In the genomic region with DNA sequence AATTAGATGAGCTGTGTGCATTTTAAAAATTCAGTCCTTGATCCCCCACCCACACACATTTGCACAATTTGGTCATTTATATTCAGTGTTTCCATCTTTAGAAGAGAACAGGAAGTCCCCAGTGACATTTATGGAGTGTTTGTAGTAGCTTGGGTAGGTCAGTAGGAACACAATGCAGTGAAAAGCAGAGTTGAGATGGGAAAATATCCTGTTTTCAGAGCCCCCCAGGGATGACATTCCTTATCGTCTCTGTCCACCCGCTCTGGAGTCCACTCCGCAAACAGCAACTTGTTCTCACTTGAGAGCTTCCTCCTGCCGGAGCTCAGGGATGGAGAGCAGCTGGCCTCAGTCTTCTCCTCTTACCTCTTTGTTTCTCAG, we compare ENCODE assay signal across 9 cellular contexts.
DNase-seq lines count a peak whose midpoint lies in the region; ATAC-seq and TF ChIP-seq lines count a peak whose summit lies in the region.
"Had no signal": no experiment of that assay in that cellular context is flagged by ENCODE, and none has a peak within 500 bp of the region (broad histone marks: within the 10 kb centered on the region; RNA-seq: fewer than 3 reads in every experiment).

No MANE protein-coding gene starts in this region.

- peaks cover 52 to 90% of the 10 kb centered on the region in 2 donors for H3K4me1 ChIP-seq in left lung
- H3K4me1 ChIP-seq in thyroid gland: peaks cover 55 to 71% of the 10 kb centered on the region in 2 donors

- no peak for DNase-seq in activated CD4-positive, alpha-beta T cell treated with anti-CD3 and anti-CD28 coated beads for 36 hours
- DNase-seq in activated CD4-positive, alpha-beta T cell treated with anti-CD3 and anti-CD28 coated beads for 48 hours: no peak
- no peak for DNase-seq in activated naive CD8-positive, alpha-beta T cell treated with anti-CD3 and anti-CD28 coated beads, Interleukin-2, amount 50 U/mL, for 24 hours
- no peak for DNase-seq in left lung
- no peak for DNase-seq in thyroid gland
- DNase-seq in NCI-H2107 treated with DMSO at 0.1 percent for 48 hours (lab: John Stamatoyannopoulos, UW; ENCODE audit: unreplicated experiment): no peak
- DNase-seq: NCI-H524 had no signal

- no peaks in the 10 kb centered on the region for H3K9me3 ChIP-seq in left lung
- no peaks in the 10 kb centered on the region for H3K9me3 ChIP-seq in thyroid gland

- intact Hi-C loops in activated CD4-positive, alpha-beta T cell treated with anti-CD3 and anti-CD28 coated beads for 36 hours (cut with DNase I, micrococcal nuclease): loop anchor here (1.0 to 10.0 kb wide), 6 partner anchors 13 to 484 kb away; a partner anchor contains a TSS
- intact Hi-C loops in left lung (cut with DNase I) (no loop called here), thyroid gland (cut with DNase I) (no loop called here)

- H3K4me3 Mint-ChIP-seq in activated CD4-positive, alpha-beta T cell treated with anti-CD3 and anti-CD28 coated beads for 36 hours: peak overlapping the region; percentile 70
- H3K4me3 Mint-ChIP-seq in activated naive CD8-positive, alpha-beta T cell treated with anti-CD3 and anti-CD28 coated beads, Interleukin-2, amount 50 U/mL, for 24 hours: peak overlapping the region; percentile 59

- H3K27me3 ChIP-seq in left lung: no peaks in the 10 kb centered on the region
- no peaks in the 10 kb centered on the region for H3K27me3 ChIP-seq in thyroid gland

- H3K27ac Mint-ChIP-seq in activated CD4-positive, alpha-beta T cell treated with anti-CD3 and anti-CD28 coated beads for 36 hours: peak overlapping the region; percentile 86
- peak overlapping the region; percentile 91 for H3K27ac Mint-ChIP-seq in activated naive CD8-positive, alpha-beta T cell treated with anti-CD3 and anti-CD28 coated beads, Interleukin-2, amount 50 U/mL, for 24 hours

- TF ChIP-seq POLR2A in thyroid gland (IDR thresholded peaks at IDR 0.05): no peak

- no peaks in the 10 kb centered on the region for H3K9me3 Mint-ChIP-seq in activated CD4-positive, alpha-beta T cell treated with anti-CD3 and anti-CD28 coated beads for 36 hours (ENCODE audit: low read depth)
- peaks cover 9% of the 10 kb centered on the region for H3K9me3 Mint-ChIP-seq in activated naive CD8-positive, alpha-beta T cell treated with anti-CD3 and anti-CD28 coated beads, Interleukin-2, amount 50 U/mL, for 24 hours

- CTCF ChIA-PET in activated CD4-positive, alpha-beta T cell treated with anti-CD3 and anti-CD28 coated beads for 36 hours (lab: Charles Lee): interaction anchor here (0.6 to 3.1 kb wide), 16 partner anchors 9 to 143 kb away, joined by 3 to 21 read pairs (median 4); no protein-coding TSS in a partner anchor

- WGBS in thyroid gland, 2 donors: 46 to 62% methylated on average over 4 of the region's 4 CpGs

- H3K4me3 ChIP-seq in left lung (no peak overlapping the region), thyroid gland (replicated peaks in 1 of 3) (no peak overlapping the region)

- ATAC-seq in activated CD4-positive, alpha-beta T cell treated with anti-CD3 and anti-CD28 coated beads for 36 hours: peak; percentile 47
- peak; percentile 62 for ATAC-seq in activated naive CD8-positive, alpha-beta T cell treated with anti-CD3 and anti-CD28 coated beads, Interleukin-2, amount 50 U/mL, for 24 hours
- ATAC-seq in left lung (peak; percentile 24), GM21717 (IDR thresholded peaks at IDR 0.05; ENCODE audit: unreplicated experiment) (no peak), HG02852 (IDR thresholded peaks at IDR 0.05; ENCODE audit: unreplicated experiment) (no peak)

- no peaks in the 10 kb centered on the region for H3K27me3 Mint-ChIP-seq in activated CD4-positive, alpha-beta T cell treated with anti-CD3 and anti-CD28 coated beads for 36 hours
- no peaks in the 10 kb centered on the region for H3K27me3 Mint-ChIP-seq in activated naive CD8-positive, alpha-beta T cell treated with anti-CD3 and anti-CD28 coated beads, Interleukin-2, amount 50 U/mL, for 24 hours

- H3K27ac ChIP-seq in left lung (peak overlapping the region; percentile 55 to 71), thyroid gland (peak overlapping the region; percentile 59 to 79 (median 79))

- no peak for TF ChIP-seq CTCF in left lung (IDR thresholded peaks at IDR 0.05)
- TF ChIP-seq CTCF in thyroid gland (IDR thresholded peaks at IDR 0.05): no peak

- H3K36me3 Mint-ChIP-seq in activated CD4-positive, alpha-beta T cell treated with anti-CD3 and anti-CD28 coated beads for 36 hours (ENCODE audit: low read depth): peaks cover 65% of the 10 kb centered on the region
- H3K36me3 Mint-ChIP-seq in activated naive CD8-positive, alpha-beta T cell treated with anti-CD3 and anti-CD28 coated beads, Interleukin-2, amount 50 U/mL, for 24 hours (ENCODE audit: low read depth): peaks cover 45% of the 10 kb centered on the region

- H3K4me1 Mint-ChIP-seq in activated CD4-positive, alpha-beta T cell treated with anti-CD3 and anti-CD28 coated beads for 36 hours: peaks cover 99% of the 10 kb centered on the region
- H3K4me1 Mint-ChIP-seq in activated naive CD8-positive, alpha-beta T cell treated with anti-CD3 and anti-CD28 coated beads, Interleukin-2, amount 50 U/mL, for 24 hours: peaks cover 98% of the 10 kb centered on the region

- POLR2A ChIA-PET in activated CD4-positive, alpha-beta T cell treated with anti-CD3 and anti-CD28 coated beads for 36 hours (lab: Charles Lee): interaction anchor here (0.7 to 3.4 kb wide), 9 partner anchors 11 to 66 kb away, joined by 3 to 30 read pairs (median 3); no protein-coding TSS in a partner anchor

- H3K36me3 ChIP-seq in left lung (no peaks in the 10 kb centered on the region), thyroid gland (no peaks in the 10 kb centered on the region)

Comparison
In these comparisons a context has a peak if more than half of its experiments do, and no peak if none do; other contexts are left out.
1. ATAC-seq: peak in activated CD4-positive, alpha-beta T cell treated with anti-CD3 and anti-CD28 coated beads for 36 hours (single experiment), activated naive CD8-positive, alpha-beta T cell treated with anti-CD3 and anti-CD28 coated beads, Interleukin-2, amount 50 U/mL, for 24 hours (single experiment) and left lung (single experiment); none in GM21717 (single experiment) and HG02852 (single experiment).
2. intact Hi-C loops: an anchor here in activated CD4-positive, alpha-beta T cell treated with anti-CD3 and anti-CD28 coated beads for 36 hours (1.0 to 10.0 kb wide); none called in left lung and thyroid gland.